ENCODE assay signal across 10 cellular contexts in genomic region chr1:212752256-212752933, GRCh38. TPM values are rescaled to one million over a fixed set of nuclear protein-coding genes. Genes with fewer than 3 reads are reported as not detected.
A peak's percentile ranks its signal among the peaks of the same experiment; 100 is the strongest.
DNase-seq lines count a peak whose midpoint lies in the region; ATAC-seq and TF ChIP-seq lines count a peak whose summit lies in the region.
"Had no signal": no experiment of that assay in that cellular context is flagged by ENCODE, and none has a peak within 500 bp of the region (broad histone marks: within the 10 kb centered on the region; RNA-seq: fewer than 3 reads in every experiment).

No MANE protein-coding gene starts in this region.

- H3K27me3 ChIP-seq in esophagus squamous epithelium (no peaks in the 10 kb centered on the region), spleen (replicated peaks in 1 of 7) (no peaks in the 10 kb centered on the region)

- H3K9me3 ChIP-seq in esophagus squamous epithelium (no peaks in the 10 kb centered on the region), spleen (no peaks in the 10 kb centered on the region)

- H3K4me3 ChIP-seq in esophagus squamous epithelium (peak overlapping the region in 3 of 4 donors; percentile 5 to 47 (median 15)), spleen (peak overlapping the region in 3 of 8 donors; percentile 8 to 42 (median 29))

- DNase-seq in Kasumi-1 (lab: John Stamatoyannopoulos, UW), result peak; percentile 9 to 13
- no peak for DNase-seq in esophagus squamous epithelium (lab: John Stamatoyannopoulos, UW)
- DNase-seq in spleen, result no peak
- DNase-seq in NCI-H2227 (lab: John Stamatoyannopoulos, UW; ENCODE audit: unreplicated experiment), result no peak
- DNase-seq: NCI-H2107; stimulated activated naive CD4-positive, alpha-beta T cell treated with Interleukin-2 at 50 U/mL for 16 hours had no signal

- TF ChIP-seq POLR2A in esophagus squamous epithelium (IDR thresholded peaks at IDR 0.05), result no peak
- no peak for TF ChIP-seq POLR2A in spleen (IDR thresholded peaks at IDR 0.05)

- peak overlapping the region in 2 of 4 donors; percentile 32 to 63 for H3K27ac ChIP-seq in esophagus squamous epithelium
- peak overlapping the region; percentile 60 to 86 (median 78) for H3K27ac ChIP-seq in spleen

- H3K36me3 ChIP-seq in esophagus squamous epithelium (peaks cover 0 to 7% (median 0%) of the 10 kb centered on the region in 3 donors), spleen (peaks cover 0 to 14% (median 0%) of the 10 kb centered on the region in 6 donors)

- TF ChIP-seq CTCF in esophagus squamous epithelium (IDR thresholded peaks at IDR 0.05) (no peak), spleen (IDR thresholded peaks at IDR 0.05 in 8 of 11, conservative IDR thresholded peaks at IDR 0.05 in 3 of 11) (no peak)

- peaks cover 0 to 38% (median 12%) of the 10 kb centered on the region in 3 donors for H3K4me1 ChIP-seq in esophagus squamous epithelium
- peaks cover 33 to 62% (median 53%) of the 10 kb centered on the region in 6 donors for H3K4me1 ChIP-seq in spleen

- WGBS in esophagus squamous epithelium, 2 donors, result 40 to 86% methylated on average over 3 of the region's 3 CpGs
- WGBS in spleen, 5 donors, result 53 to 83% (median 68%) methylated on average over 3 of the region's 3 CpGs

- peak; percentile 24 for ATAC-seq in GM18867 (IDR thresholded peaks at IDR 0.05; ENCODE audit: unreplicated experiment)
- no peak for ATAC-seq in esophagus mucosa
- no peak for ATAC-seq in GM21786 (IDR thresholded peaks at IDR 0.05; ENCODE audit: unreplicated experiment)
- ATAC-seq in HG03135 (IDR thresholded peaks at IDR 0.05; ENCODE audit: unreplicated experiment), result no peak

- intact Hi-C loops in esophagus squamous epithelium (cut with DNase I) (no loop called here), spleen (cut with DNase I; ENCODE audit: low total_unique reads) (no loop called here)

RNA-seq across cellular contexts. Expression of gene NSL1, which starts 39.2 kb away (rescaled TPM):
- 10 to 100 TPM; 10.8 to 22.3 (median 16.9) TPM for total RNA-seq in esophagus squamous epithelium
- total RNA-seq in spleen, result 10 to 100 TPM; 30.6 to 92.3 (median 41.8) TPM
- 10 to 100 TPM; 16.4 to 33.6 (median 22.1) TPM for polyA plus RNA-seq in spleen
- total RNA-seq in esophagus mucosa, result 12.9 TPM

RNA-seq across cellular contexts. Expression of gene TATDN3, which starts 39.3 kb away (rescaled TPM):
- total RNA-seq in esophagus squamous epithelium (10 to 100 TPM in 2 of 4 donors, 1 to 10 TPM in 2; 3.4 to 15.6 (median 10.4) TPM), spleen (10 to 100 TPM; 13.5 to 28.3 (median 22.7) TPM), esophagus mucosa (8.4 TPM)
- 10 to 100 TPM; 13.5 to 16.9 (median 15.0) TPM for polyA plus RNA-seq in spleen

RNA-seq across cellular contexts. Expression of gene BATF3, which starts 52.8 kb away (rescaled TPM):
- total RNA-seq in esophagus squamous epithelium, result 1 to 10 TPM in 1 of 4 donors, under 1 TPM in 2, not detected in 1; 0.83 to 2.3 (median 0.91) TPM
- 10 to 100 TPM; 10.8 to 34.0 (median 14.1) TPM for total RNA-seq in spleen
- polyA plus RNA-seq in spleen, result 10 to 100 TPM; 11.3 to 23.3 (median 12.3) TPM
- total RNA-seq in esophagus mucosa, result 0.68 TPM

Comparison
In these comparisons a context has a peak if more than half of its experiments do, and no peak if none do; other contexts are left out.
1. DNase-seq: peak in Kasumi-1 (2 of 2); none in esophagus squamous epithelium (single experiment), spleen (single experiment) and NCI-H2227 (single experiment).